In genomic region chr3:25582242-25582641, GRCh38 we compare ENCODE assay signal across 1 cellular context.
TF ChIP-seq lines count a peak whose summit lies in the region.

No MANE protein-coding gene starts in this region.

TF ChIP-seq in K562, 482 proteins besides CTCF, POLR2A, EP300 and RAD21 (continued from another document and continues in another):
- TF ChIP-seq CHD7 (IDR thresholded peaks at IDR 0.05; ENCODE audit: low read depth, low read length) (no peak), CBFA2T3 (IDR thresholded peaks at IDR 0.05) (peak; percentile 80), JUN (IDR thresholded peaks at IDR 0.05; ENCODE audit: borderline replicate concordance, low read depth, low read length) (peak; percentile 89), JUN (CRISPR knock-in tag; IDR thresholded peaks at IDR 0.05; ENCODE audit: borderline replicate concordance) (0 out of 2 replicates have a peak, but pooled peaks have one; percentile 38), POU5F1 (IDR thresholded peaks at IDR 0.05; ENCODE audit: borderline replicate concordance, low read depth, low read length, partially characterized antibody) (no peak), PML (IDR thresholded peaks at IDR 0.05; ENCODE audit: low read length) (no peak; the same call in 1 of the 2 replicates), ATF2 (CRISPR knock-in tag; IDR thresholded peaks at IDR 0.05) (no peak), RBM17 (IDR thresholded peaks at IDR 0.05; ENCODE audit: borderline replicate concordance, low read depth, low read length) (no peak), RBM22 (IDR thresholded peaks at IDR 0.05; ENCODE audit: low read depth, low read length, poor library complexity, severe bottlenecking) (no peak), SRSF9 (IDR thresholded peaks at IDR 0.05; ENCODE audit: borderline replicate concordance, low read depth, low read length) (no peak), ARID3A (IDR thresholded peaks at IDR 0.05; ENCODE audit: borderline replicate concordance, low read depth, low read length) (no peak), ZNF655 (CRISPR knock-in tag; IDR thresholded peaks at IDR 0.05) (no peak), ZNF609 (CRISPR knock-in tag; IDR thresholded peaks at IDR 0.05; ENCODE audit: borderline replicate concordance) (no peak), ZNF398 (CRISPR knock-in tag; IDR thresholded peaks at IDR 0.05) (no peak), STAG1 (CRISPR knock-in tag; IDR thresholded peaks at IDR 0.05; ENCODE audit: borderline replicate concordance) (no peak), ZNF395 (CRISPR knock-in tag; IDR thresholded peaks at IDR 0.05) (peak; percentile 40; the same call in 1 of the 2 replicates), RCOR1 (IDR thresholded peaks at IDR 0.05; ENCODE audit: borderline replicate concordance in 1 of 2, low read depth in 2 of 2, low read length in 2 of 2) (peak; percentile 76 to 99), CBX8 (IDR thresholded peaks at IDR 0.05; ENCODE audit: borderline replicate concordance, extremely low read depth, low read depth, low read length, poor library complexity, severe bottlenecking) (no peak), NBN (IDR thresholded peaks at IDR 0.05; ENCODE audit: low read depth) (peak; percentile 53; the same call in 1 of the 2 replicates), RFX5 (IDR thresholded peaks at IDR 0.05; ENCODE audit: low read depth, low read length) (no peak), USF2 (CRISPR knock-in tag; IDR thresholded peaks at IDR 0.05) (no peak), ZNF764 (CRISPR knock-in tag; IDR thresholded peaks at IDR 0.05; ENCODE audit: low read depth) (no peak), HDAC6 (IDR thresholded peaks at IDR 0.05; ENCODE audit: low read depth, low read length) (no peak), SRSF7 (optimal IDR thresholded peaks at IDR 0.05; ENCODE audit: low read depth, low read length) (no peak), SAP30 (IDR thresholded peaks at IDR 0.05; ENCODE audit: borderline replicate concordance, insufficient read depth, low read depth, low read length, poor library complexity, severe bottlenecking) (no peak), ZNF696 (CRISPR knock-in tag; conservative IDR thresholded peaks at IDR 0.05) (no peak), TAF15 (IDR thresholded peaks at IDR 0.05; ENCODE audit: low read depth, low read length) (no peak), BDP1 (IDR thresholded peaks at IDR 0.05; ENCODE audit: insufficient read depth, insufficient read length) (no peak), ZNF551 (CRISPR knock-in tag; IDR thresholded peaks at IDR 0.05) (no peak)
